Comparison of ENCODE assay signal across 9 cellular contexts in the genomic region with DNA sequence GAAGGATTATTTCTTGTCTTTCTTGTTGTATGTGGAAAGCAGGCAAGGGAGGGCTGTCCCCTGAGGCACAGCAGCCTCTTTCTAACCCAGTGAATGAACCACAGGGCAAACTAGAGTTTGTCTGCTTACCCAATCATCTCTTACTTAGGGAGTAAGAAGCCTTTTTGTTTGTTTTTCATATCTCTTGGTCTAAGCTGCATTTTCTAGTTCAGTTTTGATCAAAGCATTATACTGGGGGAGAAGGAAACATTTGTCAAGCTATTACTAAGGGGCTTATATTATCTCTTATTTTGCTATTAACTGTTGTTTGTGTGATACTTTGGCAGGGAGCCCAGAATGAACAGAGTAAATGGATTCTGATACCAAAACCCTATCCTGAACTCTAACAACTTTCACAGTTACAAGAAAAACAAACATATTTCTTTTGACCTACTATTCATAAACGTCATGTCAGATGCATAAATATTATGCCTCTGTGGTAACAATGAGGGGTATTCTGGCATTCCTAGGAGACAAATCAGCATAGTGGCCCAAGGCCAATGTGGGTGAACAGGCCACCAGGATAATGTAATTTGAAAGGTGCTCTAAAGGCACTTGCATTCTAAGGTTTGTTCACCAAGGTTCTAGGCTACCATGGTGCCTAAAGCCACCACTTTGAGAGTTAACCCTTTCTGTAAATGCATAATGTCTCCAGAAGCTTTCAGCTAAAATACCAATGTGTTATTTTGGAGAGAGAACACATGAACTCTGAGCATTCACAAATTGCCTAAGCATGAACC.
DNase-seq lines count a peak whose midpoint lies in the region; ATAC-seq, FAIRE-seq and TF ChIP-seq lines count a peak whose summit lies in the region.
"Had no signal": no experiment of that assay in that cellular context is flagged by ENCODE, and none has a peak within 500 bp of the region (broad histone marks: within the 10 kb centered on the region; RNA-seq: fewer than 3 reads in every experiment).

No MANE protein-coding gene starts in this region.

- POLR2A ChIA-PET in endothelial cell of umbilical vein (lab: Charles Lee), result interaction anchor here (1.1 kb wide), 1 partner anchor 314 kb away, joined by 3 read pairs; a partner anchor contains a TSS

- no peaks in the 10 kb centered on the region for H3K9me1 ChIP-seq in endothelial cell of umbilical vein (replicated peaks; ENCODE audit: control insufficient read depth, extremely low read depth, insufficient read depth, low read length)

- H3K27ac Mint-ChIP-seq in osteocyte (ENCODE audit: unreplicated experiment), result peak overlapping the region; percentile 73
- H3K27ac Mint-ChIP-seq: IgD-negative memory B cell had no signal

- H3K27me3 ChIP-seq in endothelial cell of umbilical vein (ENCODE audit: control insufficient read depth in 2 of 2, insufficient read depth in 2 of 2, low read length in 2 of 2), result no peaks in the 10 kb centered on the region

- H2AFZ ChIP-seq in endothelial cell of umbilical vein (ENCODE audit: low read depth, low read length), result no peak overlapping the region

- no peak overlapping the region for H3K4me3 ChIP-seq in endothelial cell of umbilical vein (replicated peaks in 1 of 3; ENCODE audit: insufficient read depth in 1 of 3, low read depth in 1 of 3, low read length in 3 of 3)

- peak overlapping the region; percentile 15 for H3K4me2 ChIP-seq in endothelial cell of umbilical vein (ENCODE audit: insufficient read depth, low read length)

- no peaks in the 10 kb centered on the region for H3K36me3 ChIP-seq in endothelial cell of umbilical vein (ENCODE audit: control insufficient read depth in 2 of 2, extremely low read depth in 1 of 2, insufficient read depth in 2 of 2, low read length in 2 of 2)

- no peak for TF ChIP-seq CTCF in endothelial cell of umbilical vein (IDR thresholded peaks at IDR 0.05; ENCODE audit: extremely low read depth in 1 of 2, insufficient read depth in 1 of 2, low read depth in 1 of 2, low read length in 2 of 2)
- no peak for TF ChIP-seq CTCF in osteocyte (IDR thresholded peaks at IDR 0.05)

- no peaks in the 10 kb centered on the region for H3K9me3 ChIP-seq in endothelial cell of umbilical vein (replicated peaks; ENCODE audit: control insufficient read depth, insufficient read depth, low read length)

- H3K9me3 Mint-ChIP-seq in osteocyte (ENCODE audit: unreplicated experiment), result no peaks in the 10 kb centered on the region

- H3K4me1 ChIP-seq in endothelial cell of umbilical vein (ENCODE audit: control insufficient read depth, extremely low read depth, insufficient read depth, low read length), result peaks cover 28% of the 10 kb centered on the region

- no peak overlapping the region for H3K4me3 Mint-ChIP-seq in osteocyte (ENCODE audit: unreplicated experiment)
- H3K4me3 Mint-ChIP-seq: IgD-negative memory B cell had no signal

- no TSS peak for BruUV-seq in endothelial cell of umbilical vein (replicated peaks; lab: Mats Ljungman, UMichigan)

- no peaks in the 10 kb centered on the region for H3K36me3 Mint-ChIP-seq in osteocyte (ENCODE audit: unreplicated experiment)

- no peaks in the 10 kb centered on the region for H3K27me3 Mint-ChIP-seq in osteocyte (ENCODE audit: unreplicated experiment)
- H3K27me3 Mint-ChIP-seq: IgD-negative memory B cell had no signal

- peak overlapping the region; percentile 79 for H3K9ac ChIP-seq in endothelial cell of umbilical vein (replicated peaks; ENCODE audit: extremely low read depth, insufficient read depth, low read length)

- no peaks in the 10 kb centered on the region for H4K20me1 ChIP-seq in endothelial cell of umbilical vein (replicated peaks; ENCODE audit: control insufficient read depth, extremely low read depth, insufficient read depth, low read length)

- no peak for ATAC-seq in HG02610 (IDR thresholded peaks at IDR 0.05; ENCODE audit: unreplicated experiment)
- ATAC-seq in GM21528 (IDR thresholded peaks at IDR 0.05; ENCODE audit: low FRiP score, unreplicated experiment), result no peak
- ATAC-seq in GM18858 (IDR thresholded peaks at IDR 0.05; ENCODE audit: unreplicated experiment), result no peak

- no peaks in the 10 kb centered on the region for H3K79me2 ChIP-seq in endothelial cell of umbilical vein (ENCODE audit: control insufficient read depth, insufficient read depth, low read length)

- intact Hi-C loops in endothelial cell of umbilical vein (cut with micrococcal nuclease), result loop anchor here (1.0 to 2.0 kb wide), 9 partner anchors 11 to 477 kb away; a partner anchor contains a TSS

- FAIRE-seq in endothelial cell of umbilical vein (lab: Jason Lieb, UNC), result peak; percentile 94

- no peak for TF ChIP-seq POLR2A in endothelial cell of umbilical vein (IDR thresholded peaks at IDR 0.05; ENCODE audit: low read depth, low read length)

- DNase-seq in COLO829 (ENCODE audit: low spot score) (peak; percentile 58), NCI-H2227 treated with DMSO at 0.1 percent for 48 hours (lab: John Stamatoyannopoulos, UW) (peak; percentile 44), endothelial cell of umbilical vein (ENCODE audit: low read depth, low spot score) (peak; percentile 98), osteocyte (ENCODE audit: extremely low spot score, unreplicated experiment) (no peak), ecto neural progenitor cell (ENCODE audit: low spot score) (no peak)

- H3K27ac ChIP-seq in endothelial cell of umbilical vein (ENCODE audit: insufficient read depth, low read depth, low read length), result peak overlapping the region; percentile 94

- CTCF ChIA-PET in endothelial cell of umbilical vein (lab: Charles Lee), result interaction anchor here (1.0 to 2.4 kb wide), 7 partner anchors 11 to 360 kb away, joined by 3 to 14 read pairs (median 5); no protein-coding TSS in a partner anchor

- H3K4me1 Mint-ChIP-seq in osteocyte (ENCODE audit: unreplicated experiment), result peaks cover 24% of the 10 kb centered on the region

- dilution Hi-C loops in endothelial cell of umbilical vein (cut with MboI; ENCODE audit: extremely low pct_ligation_motif_present, low sequenced_read_pairs), result loop anchor here (25.0 kb wide), 1 partner anchor 301 kb away; no protein-coding TSS in a partner anchor

TF ChIP-seq in endothelial cell of umbilical vein, 7 proteins besides CTCF, POLR2A, EP300 and RAD21:
- TF ChIP-seq GATA2 (IDR thresholded peaks at IDR 0.05; ENCODE audit: insufficient read depth, insufficient read length, low read depth, low read length) (peak; percentile 78), EZH2 (IDR thresholded peaks at IDR 0.05; ENCODE audit: borderline replicate concordance, low read depth, low read length, severe bottlenecking) (no peak), MYC (IDR thresholded peaks at IDR 0.05; ENCODE audit: low read depth, low read length) (no peak), JUN (IDR thresholded peaks at IDR 0.05; ENCODE audit: borderline replicate concordance, insufficient read depth, insufficient read length, low read depth) (peak; percentile 82), POLR2AphosphoS5 (IDR thresholded peaks at IDR 0.05; ENCODE audit: insufficient read depth, low read depth, low read length) (peak; percentile 21), FOS (IDR thresholded peaks at IDR 0.05; ENCODE audit: borderline replicate concordance, insufficient read depth, low read length) (peak; percentile 57)
- TF ChIP-seq, protein P1, sequence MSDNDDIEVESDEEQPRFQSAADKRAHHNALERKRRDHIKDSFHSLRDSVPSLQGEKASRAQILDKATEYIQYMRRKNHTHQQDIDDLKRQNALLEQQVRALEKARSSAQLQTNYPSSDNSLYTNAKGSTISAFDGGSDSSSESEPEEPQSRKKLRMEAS (IDR thresholded peaks at IDR 0.05; ENCODE audit: insufficient read depth, insufficient read length), result no peak
TF ChIP-seq in endothelial cell of umbilical vein: peak in this region for 4.

Comparison
In these comparisons a context has a peak if more than half of its experiments do, and no peak if none do; other contexts are left out.
1. DNase-seq: peak in COLO829 (single experiment), NCI-H2227 treated with DMSO at 0.1 percent for 48 hours (single experiment) and endothelial cell of umbilical vein (single experiment); none in osteocyte (single experiment) and ecto neural progenitor cell (single experiment).